In genomic region chr12:67091678-67092077, GRCh38 we compare ENCODE assay signal across 20 cellular contexts.
"Had no signal": no experiment of that assay in that cellular context is flagged by ENCODE, and none has a peak within 500 bp of the region (broad histone marks: within the 10 kb centered on the region; RNA-seq: fewer than 3 reads in every experiment).

No MANE protein-coding gene starts in this region.

- H3K4me3 Mint-ChIP-seq: memory B cell; naive thymus-derived CD4-positive, alpha-beta T cell; natural killer cell treated with Interleukin-12 subunit alpha and Interleukin-12 subunit beta and Interleukin-15 and Interleukin-18, amount 100 ng/mL, for 72 hours; stimulated activated naive B cell treated with anti-CD40 and anti-IgM and Interleukin-4, amounts not matched to agents 10 μg/mL and 1 μg/mL and 100 μg/mL, for 72 hours had no signal

- ATAC-seq: mucosa of descending colon; naive thymus-derived CD4-positive, alpha-beta T cell; natural killer cell treated with Interleukin-12 subunit alpha and Interleukin-12 subunit beta and Interleukin-15 and Interleukin-18, amount 100 ng/mL, for 72 hours; stimulated activated naive B cell treated with anti-CD40 and anti-IgM and Interleukin-4, amounts not matched to agents 10 μg/mL and 1 μg/mL and 100 μg/mL, for 72 hours; stimulated activated naive CD8-positive, alpha-beta T cell treated with anti-CD3 and anti-CD28 coated beads, Interleukin-15, Interleukin-2, amounts not matched to agents 100 U/mL and 50 U/mL, for 24 hours; upper lobe of right lung had no signal

- H3K36me3 ChIP-seq: left ventricle myocardium inferior, ovary, right atrium auricular region, right lobe of liver, stomach, thyroid gland, upper lobe of right lung had no signal

- DNase-seq: left ventricle myocardium inferior; mucosa of descending colon; naive thymus-derived CD4-positive, alpha-beta T cell; ovary; right lobe of liver; stimulated activated CD4-positive, alpha-beta T cell treated with anti-CD3 and anti-CD28 coated beads, Interleukin-1b, Interleukin-23, amount 100 ng/mL, for 48 hours; stimulated activated CD4-positive, alpha-beta T cell treated with anti-CD3 and anti-CD28 coated beads, Interleukin-4, amount 100 ng/mL, for 1 hour; stimulated activated naive B cell treated with anti-CD40 and anti-IgM and Interleukin-4, amounts not matched to agents 10 μg/mL and 1 μg/mL and 100 μg/mL, for 72 hours; stimulated activated naive CD8-positive, alpha-beta T cell treated with anti-CD3 and anti-CD28 coated beads, Interleukin-15, Interleukin-2, amounts not matched to agents 100 U/mL and 50 U/mL, for 24 hours; stomach; trophoblast cell; upper lobe of right lung had no signal

- H3K27ac ChIP-seq: left ventricle myocardium inferior, ovary, right atrium auricular region, right lobe of liver, stomach, testis, thyroid gland, upper lobe of right lung had no signal

- H3K36me3 Mint-ChIP-seq: memory B cell; naive thymus-derived CD4-positive, alpha-beta T cell; natural killer cell treated with Interleukin-12 subunit alpha and Interleukin-12 subunit beta and Interleukin-15 and Interleukin-18, amount 100 ng/mL, for 72 hours; stimulated activated naive B cell treated with anti-CD40 and anti-IgM and Interleukin-4, amounts not matched to agents 10 μg/mL and 1 μg/mL and 100 μg/mL, for 72 hours had no signal

- H3K4me3 ChIP-seq: left ventricle myocardium inferior, lung, mucosa of descending colon, ovary, right atrium auricular region, right lobe of liver, smooth muscle cell, stomach, testis, thyroid gland, upper lobe of right lung had no signal

- H3K27ac Mint-ChIP-seq: memory B cell; naive thymus-derived CD4-positive, alpha-beta T cell; natural killer cell treated with Interleukin-12 subunit alpha and Interleukin-12 subunit beta and Interleukin-15 and Interleukin-18, amount 100 ng/mL, for 72 hours; progenitor cell of endocrine pancreas; stimulated activated naive B cell treated with anti-CD40 and anti-IgM and Interleukin-4, amounts not matched to agents 10 μg/mL and 1 μg/mL and 100 μg/mL, for 72 hours had no signal

- H3K9me3 Mint-ChIP-seq: memory B cell had no signal

- H3K9me3 ChIP-seq: left ventricle myocardium inferior, mucosa of descending colon, ovary, right atrium auricular region, right lobe of liver, stomach, testis, thyroid gland, upper lobe of right lung had no signal

- H3K4me1 Mint-ChIP-seq: memory B cell; naive thymus-derived CD4-positive, alpha-beta T cell; stimulated activated naive B cell treated with anti-CD40 and anti-IgM and Interleukin-4, amounts not matched to agents 10 μg/mL and 1 μg/mL and 100 μg/mL, for 72 hours had no signal

- H3K4me1 ChIP-seq: right atrium auricular region, stomach, testis, upper lobe of right lung had no signal

- H3K27me3 Mint-ChIP-seq: progenitor cell of endocrine pancreas had no signal

- H3K27me3 ChIP-seq: ovary, right atrium auricular region, right lobe of liver, testis, thyroid gland, upper lobe of right lung had no signal
